24 cellular contexts compared by ENCODE assay signal in the genomic region with DNA sequence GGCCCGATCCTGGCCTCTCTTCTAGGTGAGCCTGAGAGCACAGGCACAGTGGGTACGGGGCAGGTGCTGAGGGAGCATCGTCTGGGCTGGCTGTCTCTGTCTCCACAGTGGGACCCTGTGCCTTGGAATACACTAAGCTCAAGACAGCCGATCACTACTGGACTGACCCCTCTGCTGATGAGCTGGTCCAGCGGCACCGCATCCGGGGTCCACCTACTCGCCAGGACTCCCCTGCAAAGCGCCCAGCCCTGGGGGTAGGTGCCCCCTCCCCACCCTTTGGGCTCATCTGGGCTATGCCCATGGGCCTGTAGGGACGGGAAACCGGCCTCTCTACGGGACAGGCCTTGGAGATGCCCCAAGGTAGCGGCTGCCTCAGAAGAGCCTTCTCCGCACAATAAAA. TPM values are rescaled to one million over a fixed set of nuclear protein-coding genes. Genes with fewer than 3 reads are reported as not detected.
A peak's percentile ranks its signal among the peaks of the same experiment; 100 is the strongest.
DNase-seq lines count a peak whose midpoint lies in the region; TF ChIP-seq lines count a peak whose summit lies in the region.
"Had no signal": no experiment of that assay in that cellular context is flagged by ENCODE, and none has a peak within 500 bp of the region (broad histone marks: within the 10 kb centered on the region; RNA-seq: fewer than 3 reads in every experiment).

No MANE protein-coding gene starts in this region.

- no peak overlapping the region for H2AK5ac ChIP-seq in neuronal stem cell (ENCODE audit: low read depth, low read length)

- H3K9me3 ChIP-seq in neuronal stem cell (replicated peaks in 1 of 2; ENCODE audit: control insufficient read depth in 2 of 2, insufficient read depth in 1 of 2, low read depth in 1 of 2, low read length in 2 of 2) (peaks cover 0 to 4% of the 10 kb centered on the region in 2 donors), SJCRH30 (replicated peaks) (no peaks in the 10 kb centered on the region)
- H3K9me3 ChIP-seq: BE2C, BLaER1 had no signal

- peaks cover 4% of the 10 kb centered on the region for H3K4me1 Mint-ChIP-seq in glutamatergic neuron (ENCODE audit: low read depth, unreplicated experiment)
- H3K4me1 Mint-ChIP-seq in chondrocyte (ENCODE audit: low read depth): peaks cover 20% of the 10 kb centered on the region
- H3K4me1 Mint-ChIP-seq: CD14-positive monocyte; CD4-positive, alpha-beta memory T cell; CD4-positive, CD25-positive, alpha-beta regulatory T cell; CD8-positive, alpha-beta memory T cell had no signal

- no peak overlapping the region for H3K4ac ChIP-seq in neuronal stem cell (ENCODE audit: low read length)

- no CpG with 5 or more reads among the region's 14 CpGs for WGBS in neuronal stem cell (ENCODE audit: extremely low coverage in 2 of 2, insufficient read length in 2 of 2, insufficient replicate concordance in 1 of 2), 2 donors

- no peak overlapping the region for H4K8ac ChIP-seq in neuronal stem cell (ENCODE audit: low read depth, low read length)

- no peak overlapping the region for H2AFZ ChIP-seq in neuronal stem cell (ENCODE audit: low read length)

- H3K14ac ChIP-seq in neuronal stem cell (ENCODE audit: low read length): no peak overlapping the region

- no peak overlapping the region for H3K9ac ChIP-seq in neuronal stem cell (ENCODE audit: low read depth, low read length, poor library complexity)
- H3K9ac ChIP-seq: BLaER1 had no signal

- H3K18ac ChIP-seq in neuronal stem cell (ENCODE audit: low read length): no peak overlapping the region

- H3K36me3 Mint-ChIP-seq in glutamatergic neuron (ENCODE audit: unreplicated experiment) (no peaks in the 10 kb centered on the region), chondrocyte (ENCODE audit: low read depth) (peaks cover 14% of the 10 kb centered on the region)

- H3K27ac Mint-ChIP-seq in glutamatergic neuron (ENCODE audit: unreplicated experiment): no peak overlapping the region
- no peak overlapping the region for H3K27ac Mint-ChIP-seq in chondrocyte (ENCODE audit: unreplicated experiment)
- H3K27ac Mint-ChIP-seq: CD4-positive, alpha-beta memory T cell; CD8-positive, alpha-beta memory T cell had no signal

- no peak overlapping the region for H2BK12ac ChIP-seq in neuronal stem cell (ENCODE audit: low read length)

- intact Hi-C loops in posterior vena cava (cut with DNase I): no loop called here

- H3K4me1 ChIP-seq in neuronal stem cell (ENCODE audit: control insufficient read depth in 2 of 2, insufficient read depth in 1 of 2, low read depth in 1 of 2, low read length in 2 of 2) (no peaks in the 10 kb centered on the region), SJCRH30 (peaks cover 7% of the 10 kb centered on the region)
- H3K4me1 ChIP-seq: BE2C had no signal

- H3K36me3 ChIP-seq in neuronal stem cell (replicated peaks in 1 of 2; ENCODE audit: control insufficient read depth in 2 of 2, insufficient read depth in 2 of 2, low read length in 2 of 2) (peaks cover 42 to 61% of the 10 kb centered on the region in 2 donors), SJCRH30 (no peaks in the 10 kb centered on the region)
- H3K36me3 ChIP-seq: BE2C had no signal

- no peak overlapping the region for H2BK120ac ChIP-seq in neuronal stem cell (ENCODE audit: low read depth, low read length)

- H4K91ac ChIP-seq in neuronal stem cell (ENCODE audit: low read depth, low read length, poor library complexity): no peak overlapping the region

- H3K4me3 Mint-ChIP-seq in glutamatergic neuron (ENCODE audit: unreplicated experiment) (no peak overlapping the region), chondrocyte (ENCODE audit: unreplicated experiment) (no peak overlapping the region)
- H3K4me3 Mint-ChIP-seq: CD14-positive monocyte; CD4-positive, alpha-beta memory T cell; CD4-positive, CD25-positive, alpha-beta regulatory T cell; CD8-positive, alpha-beta memory T cell had no signal

- H3K4me2 ChIP-seq in neuronal stem cell (ENCODE audit: insufficient read depth, low read length, poor library complexity, severe bottlenecking): no peak overlapping the region
- H3K4me2 ChIP-seq: BLaER1 had no signal

- H3K79me1 ChIP-seq in neuronal stem cell (ENCODE audit: low read depth, low read length): peaks cover 3% of the 10 kb centered on the region

- H3K23ac ChIP-seq in neuronal stem cell (ENCODE audit: low read depth, low read length, poor library complexity): peak overlapping the region; percentile 71

- no peak overlapping the region for H2BK15ac ChIP-seq in neuronal stem cell (ENCODE audit: low read length)

- H2BK5ac ChIP-seq in neuronal stem cell (ENCODE audit: low read length): peak overlapping the region; percentile 72

- peaks cover 5% of the 10 kb centered on the region for H3K27me3 Mint-ChIP-seq in glutamatergic neuron (ENCODE audit: unreplicated experiment)
- H3K27me3 Mint-ChIP-seq in chondrocyte (ENCODE audit: low read depth): no peaks in the 10 kb centered on the region
- H3K27me3 Mint-ChIP-seq: CD4-positive, alpha-beta memory T cell; CD4-positive, CD25-positive, alpha-beta regulatory T cell had no signal

- DNase-seq in glutamatergic neuron: peak; percentile 9
- DNase-seq in neuronal stem cell (ENCODE audit: low spot score): no peak
- peak; percentile 74 for DNase-seq in posterior vena cava (ENCODE audit: low spot score)
- DNase-seq in SJCRH30: no peak
- DNase-seq in nucleus accumbens (lab: John Stamatoyannopoulos, UW): no peak
- no peak for DNase-seq in chondrocyte (ENCODE audit: low spot score)
- DNase-seq: 8988T; ACHN; BE2C; C1 segment of cervical spinal cord; CD4-positive, alpha-beta memory T cell; CD4-positive, CD25-positive, alpha-beta regulatory T cell; CD8-positive, alpha-beta memory T cell; COR-L47; DMS 273 treated with DMSO at 0.1 percent for 48 hours; DMS153; DMS53; DMS79; DND-41; EL; GDM1 had no signal

- H3K27ac ChIP-seq in neuronal stem cell (replicated peaks; ENCODE audit: low read length) (no peak overlapping the region), SJCRH30 (no peak overlapping the region)
- H3K27ac ChIP-seq: BLaER1 had no signal

- H3K9me3 Mint-ChIP-seq in glutamatergic neuron (ENCODE audit: unreplicated experiment) (no peaks in the 10 kb centered on the region), chondrocyte (ENCODE audit: low read depth) (no peaks in the 10 kb centered on the region)
- H3K9me3 Mint-ChIP-seq: CD4-positive, alpha-beta memory T cell; CD4-positive, CD25-positive, alpha-beta regulatory T cell; CD8-positive, alpha-beta memory T cell had no signal

- TF ChIP-seq CTCF in glutamatergic neuron (IDR thresholded peaks at IDR 0.05; ENCODE audit: partially characterized antibody, unreplicated experiment) (no peak), chondrocyte (IDR thresholded peaks at IDR 0.05) (no peak)

- H3K4me3 ChIP-seq in neuronal stem cell (ENCODE audit: low read length in 2 of 2) (peak overlapping the region in 1 of 2 donors; percentile 16), SJCRH30 (no peak overlapping the region)
- H3K4me3 ChIP-seq: BLaER1, GM12878 had no signal

- H3K27me3 ChIP-seq in neuronal stem cell (ENCODE audit: control insufficient read depth in 3 of 3, insufficient read depth in 3 of 3, low read depth in 1 of 3, low read length in 3 of 3) (no peaks in the 10 kb centered on the region), SJCRH30 (no peaks in the 10 kb centered on the region)
- H3K27me3 ChIP-seq: BE2C, BLaER1 had no signal

RNA-seq across cellular contexts. Expression of gene SGSM2, which starts 25.6 kb away (rescaled TPM):
- total RNA-seq in glutamatergic neuron (ENCODE audit: unreplicated experiment): 111 TPM
- polyA plus RNA-seq in neuronal stem cell (2013, experiment 1 of 2): 69.6 TPM
- 67.4 TPM for polyA plus RNA-seq in neuronal stem cell (2013, experiment 2 of 2)
- 10 to 100 TPM; 38.7 to 42.9 TPM for total RNA-seq in posterior vena cava
- total RNA-seq in SJCRH30 (2014; rRNA removed; shearing (Covaris generic)): 10.6 and 12.0 TPM in 2 replicates
- total RNA-seq in chondrocyte: 43.2 to 52.6 TPM (median 43.2 TPM) in 3 replicates

RNA-seq across cellular contexts. Expression of gene TSR1, which starts 26.6 kb away (rescaled TPM):
- total RNA-seq in glutamatergic neuron (ENCODE audit: unreplicated experiment) (25.6 TPM), posterior vena cava (10 to 100 TPM; 20.8 to 24.0 TPM), chondrocyte (21.1 to 24.5 TPM (median 21.6 TPM) in 3 replicates)
- polyA plus RNA-seq in neuronal stem cell (2013, experiment 1 of 2): 13.1 TPM
- polyA plus RNA-seq in neuronal stem cell (2013, experiment 2 of 2): 13.0 TPM
- 31.9 and 33.6 TPM in 2 replicates for total RNA-seq in SJCRH30 (2014; rRNA removed; shearing (Covaris generic))

RNA-seq across cellular contexts. Expression of gene MNT, which starts 38.0 kb away (rescaled TPM):
- total RNA-seq in glutamatergic neuron (ENCODE audit: unreplicated experiment) (41.0 TPM), posterior vena cava (10 to 100 TPM; 26.0 to 27.2 TPM), chondrocyte (22.7 to 29.8 TPM (median 29.4 TPM) in 3 replicates)
- 14.3 TPM for polyA plus RNA-seq in neuronal stem cell (2013, experiment 1 of 2)
- polyA plus RNA-seq in neuronal stem cell (2013, experiment 2 of 2): 15.1 TPM
- total RNA-seq in SJCRH30 (2014; rRNA removed; shearing (Covaris generic)): 8.7 and 10.1 TPM in 2 replicates

RNA-seq across cellular contexts. Expression of gene SRR, which starts 59.1 kb away (rescaled TPM):
- total RNA-seq in glutamatergic neuron (ENCODE audit: unreplicated experiment) (22.0 TPM), posterior vena cava (10 to 100 TPM in 1 of 2 donors, 1 to 10 TPM in 1; 7.4 to 10.9 TPM), chondrocyte (14.7 to 16.5 TPM (median 14.7 TPM) in 3 replicates)
- 20.5 TPM for polyA plus RNA-seq in neuronal stem cell (2013, experiment 1 of 2)
- 21.3 TPM for polyA plus RNA-seq in neuronal stem cell (2013, experiment 2 of 2)
- 6.3 and 8.7 TPM in 2 replicates for total RNA-seq in SJCRH30 (2014; rRNA removed; shearing (Covaris generic))

RNA-seq across cellular contexts. Expression of gene SMG6, which starts 59.3 kb away (rescaled TPM):
- total RNA-seq in glutamatergic neuron (ENCODE audit: unreplicated experiment) (42.7 TPM), posterior vena cava (10 to 100 TPM; 36.2 to 43.8 TPM), chondrocyte (28.7 to 33.6 TPM (median 30.1 TPM) in 3 replicates)
- polyA plus RNA-seq in neuronal stem cell (2013, experiment 1 of 2): 16.6 TPM
- 16.4 TPM for polyA plus RNA-seq in neuronal stem cell (2013, experiment 2 of 2)
- total RNA-seq in SJCRH30 (2014; rRNA removed; shearing (Covaris generic)): 10.5 and 13.0 TPM in 2 replicates

Comparison
In these comparisons a context has a peak if more than half of its experiments do, and no peak if none do; other contexts are left out.
1. DNase-seq: peak in glutamatergic neuron (single experiment) and posterior vena cava (single experiment); none in neuronal stem cell (single experiment), SJCRH30 (0 of 2), nucleus accumbens (0 of 56) and chondrocyte (single experiment).